In genomic region chr2:46574457-46575354, GRCh38 we compare ENCODE assay signal across 10 cellular contexts. TPM values are rescaled to one million over a fixed set of nuclear protein-coding genes. Genes with fewer than 3 reads are reported as not detected.
DNase-seq lines count a peak whose midpoint lies in the region; ATAC-seq, FAIRE-seq and TF ChIP-seq lines count a peak whose summit lies in the region.
"Had no signal": no experiment of that assay in that cellular context is flagged by ENCODE, and none has a peak within 500 bp of the region (broad histone marks: within the 10 kb centered on the region; RNA-seq: fewer than 3 reads in every experiment).

No MANE protein-coding gene starts in this region.

- in situ Hi-C loops in GM23248 (cut with MboI): no loop called here

- peaks cover 19% of the 10 kb centered on the region for H3K36me3 ChIP-seq in GM23248 (ENCODE audit: low read depth)
- no peaks in the 10 kb centered on the region for H3K36me3 ChIP-seq in KMS-11 (ENCODE audit: insufficient read depth)
- H3K36me3 ChIP-seq in psoas muscle (ENCODE audit: insufficient read depth in 1 of 2, low read depth in 1 of 2): peaks cover 0 to 28% of the 10 kb centered on the region in 2 donors

- no peak overlapping the region for H3K27ac ChIP-seq in GM23248
- peak overlapping the region; percentile 35; the same call in 1 of the 2 replicates for H3K27ac ChIP-seq in KMS-11
- peak overlapping the region; percentile 46 for H3K27ac ChIP-seq in psoas muscle
- H3K27ac ChIP-seq: RWPE1 had no signal

- H2AFZ ChIP-seq in GM23248 (no peak overlapping the region), KMS-11 (ENCODE audit: low read depth) (peak overlapping the region; percentile 31; the same call in 1 of the 2 replicates)

- H3K79me2 ChIP-seq in GM23248 (ENCODE audit: insufficient read depth): peaks cover 61% of the 10 kb centered on the region
- H3K79me2 ChIP-seq in KMS-11 (ENCODE audit: insufficient read depth, low read depth): no peaks in the 10 kb centered on the region

- H3K9ac ChIP-seq in GM23248: no peak overlapping the region
- peak overlapping the region; percentile 3; the same call in 1 of the 2 replicates for H3K9ac ChIP-seq in KMS-11

- H4K20me1 ChIP-seq in GM23248 (ENCODE audit: insufficient read depth) (no peaks in the 10 kb centered on the region), KMS-11 (ENCODE audit: insufficient read depth) (no peaks in the 10 kb centered on the region)

- no peaks in the 10 kb centered on the region for H3K9me2 ChIP-seq in GM23248 (ENCODE audit: insufficient read depth)

- ATAC-seq in GM18870 (IDR thresholded peaks at IDR 0.05; ENCODE audit: unreplicated experiment) (peak; percentile 74), psoas muscle (peak in 3 of 4 donors; percentile 68 to 83 (median 78))

- TF ChIP-seq CTCF in KMS-11 (conservative IDR thresholded peaks at IDR 0.05; ENCODE audit: low read depth, low read length) (no peak), psoas muscle (IDR thresholded peaks at IDR 0.05) (no peak)

- peaks cover 10% of the 10 kb centered on the region for H3K4me1 ChIP-seq in GM23248 (ENCODE audit: insufficient read depth)
- H3K4me1 ChIP-seq in KMS-11 (ENCODE audit: low read depth, poor library complexity, severe bottlenecking): peaks cover 53% of the 10 kb centered on the region
- peaks cover 51% of the 10 kb centered on the region for H3K4me1 ChIP-seq in psoas muscle

- H3K4me2 ChIP-seq in GM23248 (ENCODE audit: unreplicated experiment) (peak overlapping the region; percentile 8), KMS-11 (peak overlapping the region; percentile 85)

- FAIRE-seq in HTR-8/SVneo (lab: Jason Lieb, UNC): no peak

- intact Hi-C loops in psoas muscle (cut with DNase I): loop anchor here in 1 of 2 donors (5.0 kb wide), 1 partner anchor 38 kb away; no protein-coding TSS in a partner anchor

- no peaks in the 10 kb centered on the region for H3K27me3 ChIP-seq in GM23248 (replicated peaks; ENCODE audit: insufficient read depth)
- H3K27me3 ChIP-seq in KMS-11 (ENCODE audit: insufficient read depth, low read depth): no peaks in the 10 kb centered on the region
- no peaks in the 10 kb centered on the region for H3K27me3 ChIP-seq in psoas muscle (ENCODE audit: insufficient read depth in 3 of 3, low read length in 2 of 3)

- 41 to 43% methylated on average over 8 of the region's 8 CpGs for WGBS in GM23248 (ENCODE audit: low coverage in 1 of 2, low lambda C conversion rate in 2 of 2, missing lambda C conversion rate in 2 of 2), 2 experiments
- 38 to 48% (median 42%) methylated on average over 8 of the region's 8 CpGs for WGBS in psoas muscle, 3 donors

- 0 out of 2 replicates have a peak, but pooled peaks cover 6% of the 10 kb centered on the region for H3F3A ChIP-seq in GM23248 (ENCODE audit: insufficient read depth)

- H3K9me3 ChIP-seq in GM23248 (ENCODE audit: low read depth) (no peaks in the 10 kb centered on the region), psoas muscle (no peaks in the 10 kb centered on the region)

- DNase-seq in GM23248: peak; percentile 14
- no peak for DNase-seq in psoas muscle
- no peak for DNase-seq in HuH-7 (ENCODE audit: low spot score)
- DNase-seq in kidney tubule cell (ENCODE audit: low spot score): no peak
- no peak for DNase-seq in HTR-8/SVneo (ENCODE audit: insufficient read length, low spot score)
- DNase-seq in activated gamma-delta T cell treated with Interleukin-2 at 50 U/mL for 16 hours: no peak
- DNase-seq: HCEC 1CT had no signal

- H3K4me3 ChIP-seq in GM23248 (no peak overlapping the region), KMS-11 (IDR thresholded peaks at IDR 0.05; ENCODE audit: insufficient read depth, low read depth, low read length) (peak overlapping the region; percentile 79), psoas muscle (peak overlapping the region; percentile 32)

RNA-seq across cellular contexts. Expression of gene ATP6V1E2, which starts 32.3 kb away (rescaled TPM):
- total RNA-seq in GM23248 (2014; rRNA removed; shearing (Covaris generic)): 8.6 and 10.5 TPM in 2 replicates
- 4.5 and 5.0 TPM in 2 replicates for polyA plus RNA-seq in GM23248 (2016; fragmentation: Nextera tagmentation; extraction: Ambion mirVana)
- 1 to 10 TPM; 5.1 to 7.6 (median 6.1) TPM for total RNA-seq in psoas muscle
- polyA plus RNA-seq in psoas muscle: 10 to 100 TPM in 1 of 3 donors, 1 to 10 TPM in 2; 2.4 to 11.4 (median 2.4) TPM

RNA-seq across cellular contexts. Expression of gene RHOQ, which starts 32.4 kb away (rescaled TPM):
- 80.1 and 81.3 TPM in 2 replicates for total RNA-seq in GM23248 (2014; rRNA removed; shearing (Covaris generic))
- polyA plus RNA-seq in GM23248 (2016; fragmentation: Nextera tagmentation; extraction: Ambion mirVana) (19.5 and 22.5 TPM in 2 replicates), psoas muscle (100 to 1,000 TPM in 2 of 3 donors, 10 to 100 TPM in 1; 50.3 to 127 (median 110) TPM)
- total RNA-seq in psoas muscle: 100 to 1,000 TPM; 129 to 204 (median 139) TPM

RNA-seq across cellular contexts. Expression of gene PIGF, which starts 42.1 kb away (rescaled TPM):
- 34.4 and 36.0 TPM in 2 replicates for total RNA-seq in GM23248 (2014; rRNA removed; shearing (Covaris generic))
- 52.2 and 56.5 TPM in 2 replicates for polyA plus RNA-seq in GM23248 (2016; fragmentation: Nextera tagmentation; extraction: Ambion mirVana)
- total RNA-seq in psoas muscle: 10 to 100 TPM in 2 of 4 donors, 1 to 10 TPM in 2; 7.8 to 13.0 (median 9.3) TPM
- 10 to 100 TPM in 2 of 3 donors, 1 to 10 TPM in 1; 8.6 to 24.1 (median 11.1) TPM for polyA plus RNA-seq in psoas muscle

RNA-seq across cellular contexts. Expression of gene CRIPT, which starts 42.3 kb away (rescaled TPM):
- total RNA-seq in GM23248 (2014; rRNA removed; shearing (Covaris generic)): 20.9 and 29.8 TPM in 2 replicates
- 36.3 and 36.9 TPM in 2 replicates for polyA plus RNA-seq in GM23248 (2016; fragmentation: Nextera tagmentation; extraction: Ambion mirVana)
- total RNA-seq in psoas muscle: 10 to 100 TPM; 10.9 to 15.7 (median 14.4) TPM
- 10 to 100 TPM in 2 of 3 donors, 1 to 10 TPM in 1; 5.7 to 21.4 (median 12.3) TPM for polyA plus RNA-seq in psoas muscle
